Comparison of ENCODE assay signal across 10 cellular contexts in genomic region chr6:37259191-37259590, GRCh38. TPM values are rescaled to one million over a fixed set of nuclear protein-coding genes. Genes with fewer than 3 reads are reported as not detected.
DNase-seq lines count a peak whose midpoint lies in the region; ATAC-seq, FAIRE-seq and TF ChIP-seq lines count a peak whose summit lies in the region.
"Had no signal": no experiment of that assay in that cellular context is flagged by ENCODE, and none has a peak within 500 bp of the region (broad histone marks: within the 10 kb centered on the region; RNA-seq: fewer than 3 reads in every experiment).

No MANE protein-coding gene starts in this region.

- BruUV-seq in HepG2 (replicated peaks; lab: Mats Ljungman, UMichigan) = no TSS peak

- FAIRE-seq in HepG2 (lab: Jason Lieb, UNC) = no peak

- peak overlapping the region; percentile 66 for H3K4me3 Mint-ChIP-seq in activated T-helper 2 cell treated with anti-CD3 and anti-CD28 coated beads, Interferon-gamma antibody, Interleukin-2, Interleukin-4, amounts not matched to agents 10 μg/mL and 5 μg/mL and 100 μg/mL, durations not matched to agents 14 hours and 24 hours and 36 hours (ENCODE audit: low read depth)

- H3K9ac ChIP-seq in HUES48 (ENCODE audit: low read depth, low read length) = no peak overlapping the region
- peak overlapping the region; percentile 87; the same call in 1 of the 2 replicates for H3K9ac ChIP-seq in HepG2 (ENCODE audit: insufficient read depth, low read depth, low read length)

- H3K4me2 ChIP-seq in HepG2 (ENCODE audit: low read depth, low read length) = peak overlapping the region; percentile 94

- TF ChIP-seq CTCF in HepG2 (CRISPR knock-in tag; IDR thresholded peaks at IDR 0.05) (no peak), omental fat pad (IDR thresholded peaks at IDR 0.05) (no peak)

- peaks cover 49% of the 10 kb centered on the region for H3K4me1 Mint-ChIP-seq in activated T-helper 2 cell treated with anti-CD3 and anti-CD28 coated beads, Interferon-gamma antibody, Interleukin-2, Interleukin-4, amounts not matched to agents 10 μg/mL and 5 μg/mL and 100 μg/mL, durations not matched to agents 14 hours and 24 hours and 36 hours (ENCODE audit: low read depth)

- H3K36me3 Mint-ChIP-seq in activated T-helper 2 cell treated with anti-CD3 and anti-CD28 coated beads, Interferon-gamma antibody, Interleukin-2, Interleukin-4, amounts not matched to agents 10 μg/mL and 5 μg/mL and 100 μg/mL, durations not matched to agents 14 hours and 24 hours and 36 hours (ENCODE audit: low read depth) = peaks cover 28% of the 10 kb centered on the region

- POLR2A ChIA-PET in HepG2 (lab: Yijun Ruan, JAX) = interaction anchor here (2.1 to 2.7 kb wide), 2 partner anchors 13 to 19 kb away, joined by 8 to 54 read pairs; no protein-coding TSS in a partner anchor

- CTCF ChIA-PET in HepG2 (lab: Yijun Ruan, JAX; ENCODE audit: low intra/inter-chr PET ratio, low total read pairs) = no interaction called here

- no peaks in the 10 kb centered on the region for H3K27me3 Mint-ChIP-seq in activated T-helper 2 cell treated with anti-CD3 and anti-CD28 coated beads, Interferon-gamma antibody, Interleukin-2, Interleukin-4, amounts not matched to agents 10 μg/mL and 5 μg/mL and 100 μg/mL, durations not matched to agents 14 hours and 24 hours and 36 hours (ENCODE audit: low read depth)

- H3K27me3 ChIP-seq in HUES48 (ENCODE audit: control insufficient read depth, insufficient read depth, low read length) = peaks cover 2% of the 10 kb centered on the region; the same call in 1 of the 2 replicates
- H3K27me3 ChIP-seq in HepG2 (ENCODE audit: control insufficient read depth in 1 of 2, insufficient read depth in 2 of 2, low read length in 2 of 2) = no peaks in the 10 kb centered on the region; a peak in 1 of 5 replicates

- H3K9me3 ChIP-seq in HUES48 (ENCODE audit: control insufficient read depth, insufficient read depth, low read length) (no peaks in the 10 kb centered on the region), HepG2 (ENCODE audit: low read length) (no peaks in the 10 kb centered on the region)
- H3K9me3 ChIP-seq: prostate gland had no signal

- H3K4me1 ChIP-seq in HUES48 (ENCODE audit: control insufficient read depth, insufficient read depth, low read length) (peaks cover 11% of the 10 kb centered on the region), HepG2 (ENCODE audit: insufficient read depth, low read length) (peaks cover 59% of the 10 kb centered on the region)
- H3K4me1 ChIP-seq: prostate gland had no signal

- H3K4me3 ChIP-seq in HUES48 (ENCODE audit: low read depth, low read length) = peak overlapping the region; percentile 91; the same call in 1 of the 2 replicates
- H3K4me3 ChIP-seq in HepG2 (replicated peaks in 1 of 3; ENCODE audit: insufficient read depth in 1 of 3, low read depth in 2 of 3, low read length in 3 of 3) = peak overlapping the region; percentile 29 to 97 (median 94); a peak in 3 of 6 replicates

- no peak for TF ChIP-seq RAD21 in HepG2 (CRISPR knock-in tag; IDR thresholded peaks at IDR 0.05)

- DNase-seq in AML-193 (lab: John Stamatoyannopoulos, UW) (peak; percentile 62 to 65), HepG2 (ENCODE audit: low spot score) (no peak), DMS79 (lab: John Stamatoyannopoulos, UW) (no peak), omental fat pad (ENCODE audit: low spot score) (no peak)
- DNase-seq in activated T-helper 2 cell treated with anti-CD3 and anti-CD28 coated beads, Interferon-gamma antibody, Interleukin-2, Interleukin-4, amounts not matched to agents 10 μg/mL and 5 μg/mL and 100 μg/mL, durations not matched to agents 14 hours and 24 hours and 36 hours (ENCODE audit: low spot score) = no peak
- no peak for DNase-seq in activated CD8-positive, alpha-beta memory T cell treated with anti-CD3 and anti-CD28 coated beads, Interleukin-2, amount 50 U/mL, for 4 hours
- DNase-seq: NCI-H1092 had no signal

- H3K36me3 ChIP-seq in HUES48 (ENCODE audit: control insufficient read depth, insufficient read depth, low read length) (no peaks in the 10 kb centered on the region), HepG2 (replicated peaks in 1 of 2; ENCODE audit: control insufficient read depth in 1 of 2, insufficient read depth in 2 of 2, low read length in 2 of 2) (no peaks in the 10 kb centered on the region)
- H3K36me3 ChIP-seq: prostate gland had no signal

- H3K79me2 ChIP-seq in HepG2 (ENCODE audit: insufficient read depth, low read length) = peaks cover 48% of the 10 kb centered on the region

- in situ Hi-C loops in HepG2 (cut with HindIII; ENCODE audit: extremely low pct_ligation_motif_present, low pct_unique_long_range_greater_than_20kb) = no loop called here

- no peak for TF ChIP-seq POLR2A in HepG2 (IDR thresholded peaks at IDR 0.05; ENCODE audit: insufficient read depth in 1 of 2, low read depth in 2 of 2, low read length in 2 of 2)

- H4K20me1 ChIP-seq in HepG2 (ENCODE audit: insufficient read depth, low read length) = peaks cover 4% of the 10 kb centered on the region; the same call in 1 of the 2 replicates

- no peak overlapping the region for H3K27ac ChIP-seq in HUES48 (ENCODE audit: low read depth, low read length)
- H3K27ac ChIP-seq in HepG2 (ENCODE audit: extremely low read length, insufficient read depth, low read length) = no peak overlapping the region

- peak overlapping the region; percentile 98 for H3K27ac Mint-ChIP-seq in activated T-helper 2 cell treated with anti-CD3 and anti-CD28 coated beads, Interferon-gamma antibody, Interleukin-2, Interleukin-4, amounts not matched to agents 10 μg/mL and 5 μg/mL and 100 μg/mL, durations not matched to agents 14 hours and 24 hours and 36 hours

- no peak for ATAC-seq in HepG2
- no peak for ATAC-seq in HG02852 (IDR thresholded peaks at IDR 0.05; ENCODE audit: unreplicated experiment)
- ATAC-seq in omental fat pad (ENCODE audit: low FRiP score) = no peak

- H2AFZ ChIP-seq in HepG2 (ENCODE audit: low read length) = no peak overlapping the region

- 77% methylated on average over 2 of the region's 2 CpGs for WGBS in HepG2 (ENCODE audit: low lambda C conversion rate)

- H3K9me3 Mint-ChIP-seq in activated T-helper 2 cell treated with anti-CD3 and anti-CD28 coated beads, Interferon-gamma antibody, Interleukin-2, Interleukin-4, amounts not matched to agents 10 μg/mL and 5 μg/mL and 100 μg/mL, durations not matched to agents 14 hours and 24 hours and 36 hours = no peaks in the 10 kb centered on the region

- TF ChIP-seq EP300 in HepG2 (IDR thresholded peaks at IDR 0.05; ENCODE audit: low read depth in 2 of 2, low read length in 2 of 2) = no peak
- TF ChIP-seq EP300 in HepG2 (CRISPR knock-in tag; IDR thresholded peaks at IDR 0.05; ENCODE audit: borderline replicate concordance) = no peak

- intact Hi-C loops in activated T-helper 2 cell treated with anti-CD3 and anti-CD28 coated beads, Interferon-gamma antibody, Interleukin-2, Interleukin-4, amounts not matched to agents 10 μg/mL and 5 μg/mL and 100 μg/mL, durations not matched to agents 14 hours and 24 hours and 36 hours (cut with micrococcal nuclease) = loop anchor here (1.0 to 2.0 kb wide), 2 partner anchors 36 to 347 kb away; no protein-coding TSS in a partner anchor
- intact Hi-C loops in HepG2 (cut with micrococcal nuclease; ENCODE audit: unreplicated experiment) = loop anchor here (2.0 kb wide), 1 partner anchor 56 kb away; no protein-coding TSS in a partner anchor

RNA-seq across cellular contexts. Expression of gene TMEM217, which starts 1.2 kb away (rescaled TPM):
- total RNA-seq in activated T-helper 2 cell treated with anti-CD3 and anti-CD28 coated beads, Interferon-gamma antibody, Interleukin-2, Interleukin-4, amounts not matched to agents 10 μg/mL and 5 μg/mL and 100 μg/mL, durations not matched to agents 14 hours and 24 hours and 36 hours = 4.5 and 4.8 TPM in 2 replicates
- 1.6 and 3.4 TPM in 2 replicates for total RNA-seq in HepG2 (2016; rRNA removed; fragmentation: Illumina TruSeq; extraction: Trizol)
- 1.1 and 2.0 TPM in 2 replicates for total RNA-seq in HepG2 (2016; cell fraction: cytosol; rRNA removed; fragmentation: Illumina TruSeq; extraction: Trizol; ENCODE audit: low read depth)
- total RNA-seq in HepG2 (2016; cell fraction: insoluble cytoplasmic fraction; rRNA removed; fragmentation: Illumina TruSeq; extraction: Trizol) = 1.9 and 2.0 TPM in 2 replicates
- total RNA-seq in HepG2 (2016; cell fraction: membrane; rRNA removed; fragmentation: Illumina TruSeq; extraction: Trizol) = 1.5 and 2.6 TPM in 2 replicates
- 3.4 and 4.3 TPM in 2 replicates for total RNA-seq in HepG2 (2016; cell fraction: nucleus; rRNA removed; fragmentation: Illumina TruSeq; extraction: Trizol)
- polyA plus RNA-seq in HepG2 (2011; rRNA removed) = 1.8 and 2.3 TPM in 2 replicates
- 1.2 and 1.8 TPM in 2 replicates for polyA plus RNA-seq in HepG2 (2011; cell fraction: cytosol; rRNA removed)
- polyA plus RNA-seq in HepG2 (2011; cell fraction: nucleus; rRNA removed) = 0.56 and 0.92 TPM in 2 replicates
- polyA plus RNA-seq in HepG2 (2012) = 1.3 and 1.5 TPM in 2 replicates
- 0.25 and 0.40 TPM in 2 replicates for polyA plus RNA-seq in HepG2 (2016; cell fraction: cytosol; fragmentation: Illumina TruSeq; extraction: Trizol; ENCODE audit: low read depth)
- polyA plus RNA-seq in HepG2 (2016; cell fraction: insoluble cytoplasmic fraction; fragmentation: Illumina TruSeq; extraction: Trizol; ENCODE audit: low read depth) = 2.7 and 3.0 TPM in 2 replicates
- polyA plus RNA-seq in HepG2 (2016; cell fraction: membrane; fragmentation: Illumina TruSeq; extraction: Trizol; ENCODE audit: low read depth) = 0.95 and 1.4 TPM in 2 replicates
- polyA plus RNA-seq in HepG2 (2016; cell fraction: nucleus; fragmentation: Illumina TruSeq; extraction: Trizol; ENCODE audit: insufficient read depth, low read depth) = 2.9 and 4.5 TPM in 2 replicates
- 1.7 and 2.2 TPM in 2 replicates for polyA minus RNA-seq in HepG2 (2011; rRNA and poly(A)+ RNA removed; ENCODE audit: low replicate concordance)
- polyA minus RNA-seq in HepG2 (2011; cell fraction: cytosol; rRNA and poly(A)+ RNA removed) = 0.97 and 2.3 TPM in 2 replicates
- 2.1 and 2.7 TPM in 2 replicates for polyA minus RNA-seq in HepG2 (2011; cell fraction: nucleus; rRNA and poly(A)+ RNA removed)
- total RNA-seq in omental fat pad = 1 to 10 TPM; 1.1 to 4.7 (median 2.7) TPM

RNA-seq across cellular contexts. Expression of gene TBC1D22B, which starts 1.6 kb away (rescaled TPM):
- 13.8 and 14.6 TPM in 2 replicates for total RNA-seq in activated T-helper 2 cell treated with anti-CD3 and anti-CD28 coated beads, Interferon-gamma antibody, Interleukin-2, Interleukin-4, amounts not matched to agents 10 μg/mL and 5 μg/mL and 100 μg/mL, durations not matched to agents 14 hours and 24 hours and 36 hours
- total RNA-seq in HepG2 (2016; rRNA removed; fragmentation: Illumina TruSeq; extraction: Trizol) (12.9 and 15.5 TPM in 2 replicates), omental fat pad (1 to 10 TPM; 8.0 to 9.5 (median 8.5) TPM)
- 5.1 and 5.5 TPM in 2 replicates for total RNA-seq in HepG2 (2016; cell fraction: cytosol; rRNA removed; fragmentation: Illumina TruSeq; extraction: Trizol; ENCODE audit: low read depth)
- total RNA-seq in HepG2 (2016; cell fraction: insoluble cytoplasmic fraction; rRNA removed; fragmentation: Illumina TruSeq; extraction: Trizol) = 12.5 and 13.1 TPM in 2 replicates
- 18.5 and 19.2 TPM in 2 replicates for total RNA-seq in HepG2 (2016; cell fraction: membrane; rRNA removed; fragmentation: Illumina TruSeq; extraction: Trizol)
- total RNA-seq in HepG2 (2016; cell fraction: nucleus; rRNA removed; fragmentation: Illumina TruSeq; extraction: Trizol) = 11.0 and 12.8 TPM in 2 replicates
- 8.4 and 9.7 TPM in 2 replicates for polyA plus RNA-seq in HepG2 (2011; rRNA removed)
- polyA plus RNA-seq in HepG2 (2011; cell fraction: cytosol; rRNA removed) = 9.7 and 10.3 TPM in 2 replicates
- polyA plus RNA-seq in HepG2 (2011; cell fraction: nucleus; rRNA removed) = 10.9 and 11.1 TPM in 2 replicates
- 10.9 and 11.4 TPM in 2 replicates for polyA plus RNA-seq in HepG2 (2012)
- polyA plus RNA-seq in HepG2 (2016; cell fraction: cytosol; fragmentation: Illumina TruSeq; extraction: Trizol; ENCODE audit: low read depth) = 4.7 and 5.3 TPM in 2 replicates
- polyA plus RNA-seq in HepG2 (2016; cell fraction: insoluble cytoplasmic fraction; fragmentation: Illumina TruSeq; extraction: Trizol; ENCODE audit: low read depth) = 17.4 and 20.4 TPM in 2 replicates
- 15.4 and 16.5 TPM in 2 replicates for polyA plus RNA-seq in HepG2 (2016; cell fraction: membrane; fragmentation: Illumina TruSeq; extraction: Trizol; ENCODE audit: low read depth)
- polyA plus RNA-seq in HepG2 (2016; cell fraction: nucleus; fragmentation: Illumina TruSeq; extraction: Trizol; ENCODE audit: insufficient read depth, low read depth) = 20.1 and 21.3 TPM in 2 replicates
- polyA minus RNA-seq in HepG2 (2011; rRNA and poly(A)+ RNA removed; ENCODE audit: low replicate concordance) = 5.2 and 8.5 TPM in 2 replicates
- polyA minus RNA-seq in HepG2 (2011; cell fraction: cytosol; rRNA and poly(A)+ RNA removed) = 4.5 and 5.4 TPM in 2 replicates
- polyA minus RNA-seq in HepG2 (2011; cell fraction: nucleus; rRNA and poly(A)+ RNA removed) = 10.0 and 11.3 TPM in 2 replicates

Comparison
In these comparisons a context has a peak if more than half of its experiments do, and no peak if none do; other contexts are left out.
1. DNase-seq: peak in AML-193 (2 of 2); none in activated T-helper 2 cell treated with anti-CD3 and anti-CD28 coated beads, Interferon-gamma antibody, Interleukin-2, Interleukin-4, amounts not matched to agents 10 μg/mL and 5 μg/mL and 100 μg/mL, durations not matched to agents 14 hours and 24 hours and 36 hours (single experiment), HepG2 (single experiment), DMS79 (single experiment), omental fat pad (single experiment) and activated CD8-positive, alpha-beta memory T cell treated with anti-CD3 and anti-CD28 coated beads, Interleukin-2, amount 50 U/mL, for 4 hours (single experiment).